Comparison of ENCODE assay signal across 8 cellular contexts in genomic region chr4:2843909-2844584, GRCh38. TPM values are rescaled to one million over a fixed set of nuclear protein-coding genes. Genes with fewer than 3 reads are reported as not detected.
DNase-seq lines count a peak whose midpoint lies in the region; ATAC-seq and TF ChIP-seq lines count a peak whose summit lies in the region.

No MANE protein-coding gene starts in this region.

- peaks cover 75% of the 10 kb centered on the region for H3K4me1 Mint-ChIP-seq in activated naive CD4-positive, alpha-beta T cell treated with anti-CD3 and anti-CD28 coated beads, Interleukin-2, amount 50 U/mL, for 24 hours
- peaks cover 42% of the 10 kb centered on the region for H3K4me1 Mint-ChIP-seq in osteocyte (ENCODE audit: unreplicated experiment)

- no peak for TF ChIP-seq CTCF in osteocyte (IDR thresholded peaks at IDR 0.05)

- H3K36me3 Mint-ChIP-seq in activated naive CD4-positive, alpha-beta T cell treated with anti-CD3 and anti-CD28 coated beads, Interleukin-2, amount 50 U/mL, for 24 hours, result peaks cover 4% of the 10 kb centered on the region
- peaks cover 9% of the 10 kb centered on the region for H3K36me3 Mint-ChIP-seq in osteocyte (ENCODE audit: unreplicated experiment)

- peak overlapping the region; percentile 96 for H3K4me3 Mint-ChIP-seq in activated naive CD4-positive, alpha-beta T cell treated with anti-CD3 and anti-CD28 coated beads, Interleukin-2, amount 50 U/mL, for 24 hours
- H3K4me3 Mint-ChIP-seq in osteocyte (ENCODE audit: unreplicated experiment), result peak overlapping the region; percentile 98

- no peaks in the 10 kb centered on the region for H3K27me3 Mint-ChIP-seq in activated naive CD4-positive, alpha-beta T cell treated with anti-CD3 and anti-CD28 coated beads, Interleukin-2, amount 50 U/mL, for 24 hours
- no peaks in the 10 kb centered on the region for H3K27me3 Mint-ChIP-seq in osteocyte (ENCODE audit: unreplicated experiment)

- no peak for DNase-seq in activated naive CD4-positive, alpha-beta T cell treated with anti-CD3 and anti-CD28 coated beads, Interleukin-2, amount 50 U/mL, for 16 hours
- DNase-seq in activated CD4-positive, alpha-beta T cell treated with anti-CD3 and anti-CD28 coated beads, Interleukin-2, amount 50 U/mL, for 48 hours, result peak; percentile 27 to 32
- DNase-seq in glomerular visceral epithelial cell (ENCODE audit: extremely low spot score), result peak; percentile 44
- DNase-seq in osteocyte (ENCODE audit: extremely low spot score, unreplicated experiment), result no peak
- no peak for DNase-seq in effector CD8-positive, alpha-beta T cell (lab: John Stamatoyannopoulos, UW)
- DNase-seq in GDM1 (lab: John Stamatoyannopoulos, UW), result no peak

- ATAC-seq in HG03520 (IDR thresholded peaks at IDR 0.05; ENCODE audit: unreplicated experiment), result peak; percentile 11

- H3K9me3 Mint-ChIP-seq in activated naive CD4-positive, alpha-beta T cell treated with anti-CD3 and anti-CD28 coated beads, Interleukin-2, amount 50 U/mL, for 24 hours, result no peaks in the 10 kb centered on the region
- peaks cover 4% of the 10 kb centered on the region for H3K9me3 Mint-ChIP-seq in osteocyte (ENCODE audit: unreplicated experiment)

- peak overlapping the region; percentile 97 for H3K27ac Mint-ChIP-seq in activated naive CD4-positive, alpha-beta T cell treated with anti-CD3 and anti-CD28 coated beads, Interleukin-2, amount 50 U/mL, for 24 hours
- peak overlapping the region; percentile 85 for H3K27ac Mint-ChIP-seq in osteocyte (ENCODE audit: unreplicated experiment)

RNA-seq across cellular contexts. Expression of gene ADD1, which starts 0.4 kb away (rescaled TPM):
- total RNA-seq in osteocyte, result 273 and 274 TPM in 2 replicates

RNA-seq across cellular contexts. Expression of gene SH3BP2, which starts 51.2 kb away (rescaled TPM):
- total RNA-seq in osteocyte, result 105 and 110 TPM in 2 replicates

Comparison
In these comparisons a context has a peak if more than half of its experiments do, and no peak if none do; other contexts are left out.
1. DNase-seq: peak in activated CD4-positive, alpha-beta T cell treated with anti-CD3 and anti-CD28 coated beads, Interleukin-2, amount 50 U/mL, for 48 hours (2 of 2) and glomerular visceral epithelial cell (single experiment); none in activated naive CD4-positive, alpha-beta T cell treated with anti-CD3 and anti-CD28 coated beads, Interleukin-2, amount 50 U/mL, for 16 hours (single experiment), osteocyte (single experiment), effector CD8-positive, alpha-beta T cell (single experiment) and GDM1 (single experiment).